1 cellular context compared by ENCODE assay signal in the genomic region with DNA sequence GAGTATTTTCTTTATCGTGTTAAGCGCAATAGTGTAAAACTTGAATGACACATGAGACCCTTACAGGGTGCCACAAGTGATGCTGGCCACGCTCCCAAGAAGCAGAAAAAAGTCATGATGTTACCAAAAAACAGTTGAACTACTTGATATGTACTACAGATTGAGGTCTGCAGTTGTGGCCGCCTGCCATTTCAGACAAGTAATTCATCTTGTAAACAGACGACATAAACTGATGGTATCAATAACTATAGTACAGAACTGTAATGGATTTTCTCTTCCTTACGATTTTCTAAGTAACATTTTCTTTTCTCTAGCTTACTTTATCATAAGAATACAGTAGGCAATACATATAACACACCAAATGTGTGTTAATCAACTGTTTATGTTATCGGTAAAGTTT.
TF ChIP-seq lines count a peak whose summit lies in the region.

No MANE protein-coding gene starts in this region.

TF ChIP-seq in GM12878, 131 proteins besides CTCF, POLR2A, EP300 and RAD21:
- TF ChIP-seq BACH1 (IDR thresholded peaks at IDR 0.05; ENCODE audit: borderline replicate concordance) = no peak
- no peak for TF ChIP-seq KDM1A (IDR thresholded peaks at IDR 0.05; ENCODE audit: borderline replicate concordance)
